ENCODE assay signal across 8 cellular contexts in the genomic region with DNA sequence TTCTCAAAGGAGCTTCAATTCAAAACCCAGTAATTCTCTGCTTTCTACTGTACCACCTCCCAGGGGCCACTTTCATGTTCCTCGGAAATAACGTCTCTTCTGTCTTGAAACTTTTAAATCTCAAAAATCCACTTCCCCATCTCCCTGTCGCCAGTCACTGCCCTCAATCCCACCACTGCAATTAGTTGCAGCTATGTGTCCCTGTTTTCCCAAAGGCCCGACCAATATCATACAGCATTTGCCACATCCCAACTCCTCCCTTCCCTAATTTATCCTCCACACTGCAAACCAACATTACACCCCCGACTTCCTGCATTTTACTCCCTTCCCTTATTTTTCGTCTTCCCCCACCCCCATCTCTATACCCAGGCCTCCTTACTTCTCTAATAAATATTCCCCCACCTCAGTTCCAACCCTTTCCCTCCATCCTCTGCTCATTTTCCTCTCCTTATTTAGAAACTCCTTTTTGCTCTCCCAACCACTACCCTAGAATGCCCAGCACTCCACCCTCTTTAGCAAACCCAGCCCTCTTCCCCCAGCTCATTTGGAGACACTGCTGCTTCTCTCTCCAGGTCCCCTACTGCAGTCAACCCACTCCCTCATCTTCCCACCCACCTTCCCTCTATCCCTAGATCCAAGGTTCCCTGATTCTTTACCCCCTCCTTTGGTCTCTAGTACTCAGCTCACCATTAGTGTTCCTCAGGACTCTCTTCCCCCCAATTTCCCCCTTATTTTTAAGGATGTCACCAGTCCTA. TPM values are rescaled to one million over a fixed set of nuclear protein-coding genes. Genes with fewer than 3 reads are reported as not detected.
DNase-seq lines count a peak whose midpoint lies in the region; ATAC-seq and TF ChIP-seq lines count a peak whose summit lies in the region.

No MANE protein-coding gene starts in this region.

- DNase-seq in CD4-positive, alpha-beta memory T cell, result peak in 1 of 5 donors; percentile 9
- DNase-seq in fibroblast of the aortic adventitia (ENCODE audit: low read depth) (peak; percentile 61), GM13977 (ENCODE audit: low spot score) (no peak)
- DNase-seq in stimulated activated CD8-positive, alpha-beta memory T cell treated with anti-CD3 and anti-CD28 coated beads, Interleukin-4, amount 100 ng/mL, for 48 hours, result no peak

- CTCF ChIA-PET in CD4-positive, alpha-beta memory T cell (lab: Charles Lee; ENCODE audit: partially characterized antibody), result interaction anchor here (1.0 to 5.5 kb wide), 5 partner anchors 10 to 66 kb away, joined by 3 to 59 read pairs (median 5); no protein-coding TSS in a partner anchor

- no peak for ATAC-seq in HG03469 (IDR thresholded peaks at IDR 0.05; ENCODE audit: unreplicated experiment)

- peak overlapping the region; percentile 61 to 95 (median 89) for H3K27ac Mint-ChIP-seq in CD4-positive, alpha-beta memory T cell
- H3K27ac Mint-ChIP-seq in nephron, result peak overlapping the region; percentile 77 to 89 (median 87)

- H3K4me3 Mint-ChIP-seq in CD4-positive, alpha-beta memory T cell, result peak overlapping the region; percentile 87 to 94 (median 92)
- peak overlapping the region; percentile 92 to 94 (median 93) for H3K4me3 Mint-ChIP-seq in nephron

- peaks cover 0 to 2% of the 10 kb centered on the region in 2 donors for H3K36me3 Mint-ChIP-seq in CD4-positive, alpha-beta memory T cell
- no peaks in the 10 kb centered on the region for H3K36me3 Mint-ChIP-seq in nephron (ENCODE audit: low read depth)

- TF ChIP-seq CTCF in WI38 (IDR thresholded peaks at IDR 0.05; ENCODE audit: low read depth, low read length), result no peak
- TF ChIP-seq CTCF in fibroblast of the aortic adventitia (IDR thresholded peaks at IDR 0.05; ENCODE audit: insufficient read depth, low read length), result no peak
- no peak for TF ChIP-seq CTCF in nephron (IDR thresholded peaks at IDR 0.05; ENCODE audit: unreplicated experiment in 3 of 3)
- no peak for TF ChIP-seq CTCF in GM13977 (IDR thresholded peaks at IDR 0.05; ENCODE audit: extremely low read depth, insufficient read depth, missing control alignments)

- H3K36me3 ChIP-seq in CD4-positive, alpha-beta memory T cell (ENCODE audit: insufficient read depth, low read length), result no peaks in the 10 kb centered on the region
- no peaks in the 10 kb centered on the region for H3K36me3 ChIP-seq in HUES6 (ENCODE audit: control insufficient read depth, insufficient read depth, low read length)

- H3K9ac ChIP-seq in HUES6 (ENCODE audit: low read length), result peak overlapping the region; percentile 85

- H3K9me3 Mint-ChIP-seq in CD4-positive, alpha-beta memory T cell, result peaks cover 0 to 2% (median 0%) of the 10 kb centered on the region in 8 donors
- no peaks in the 10 kb centered on the region for H3K9me3 Mint-ChIP-seq in nephron

- POLR2A ChIA-PET in CD4-positive, alpha-beta memory T cell (lab: Charles Lee; ENCODE audit: partially characterized antibody), result interaction anchor here (0.7 to 2.1 kb wide), 5 partner anchors 8 to 72 kb away, joined by 3 to 6 read pairs (median 4); no protein-coding TSS in a partner anchor

- no peaks in the 10 kb centered on the region for H3K9me3 ChIP-seq in CD4-positive, alpha-beta memory T cell (ENCODE audit: control insufficient read depth in 1 of 2, low read length in 2 of 2)
- H3K9me3 ChIP-seq in HUES6 (ENCODE audit: control insufficient read depth, insufficient read depth, low read depth, low read length), result no peaks in the 10 kb centered on the region

- peaks cover 37% of the 10 kb centered on the region for H3K4me1 ChIP-seq in CD4-positive, alpha-beta memory T cell (ENCODE audit: insufficient read depth, low read length)
- H3K4me1 ChIP-seq in HUES6 (ENCODE audit: control insufficient read depth, insufficient read depth, low read length), result peaks cover 41% of the 10 kb centered on the region

- peaks cover 1 to 6% of the 10 kb centered on the region in 2 donors for H3K27me3 Mint-ChIP-seq in CD4-positive, alpha-beta memory T cell
- no peaks in the 10 kb centered on the region for H3K27me3 Mint-ChIP-seq in nephron (ENCODE audit: low read depth)

- no peaks in the 10 kb centered on the region for H3K27me3 ChIP-seq in CD4-positive, alpha-beta memory T cell (ENCODE audit: insufficient read depth, low read length)
- no peaks in the 10 kb centered on the region; the same call in 1 of the 2 replicates for H3K27me3 ChIP-seq in HUES6 (ENCODE audit: control insufficient read depth, insufficient read depth, low read length)

- intact Hi-C loops in CD4-positive, alpha-beta memory T cell (cut with micrococcal nuclease), result no loop called here

- in situ Hi-C loops in GM13977 (cut with MboI; ENCODE audit: low pct_unique_long_range_greater_than_20kb, low sequenced_read_pairs, unreplicated experiment), result no loop called here

- peaks cover 30 to 56% (median 50%) of the 10 kb centered on the region in 4 donors for H3K4me1 Mint-ChIP-seq in CD4-positive, alpha-beta memory T cell
- peaks cover 48% of the 10 kb centered on the region for H3K4me1 Mint-ChIP-seq in nephron

- peak overlapping the region; percentile 62 for H3K27ac ChIP-seq in CD4-positive, alpha-beta memory T cell (ENCODE audit: low read depth, low read length)
- peak overlapping the region; percentile 41; the same call in 1 of the 2 replicates for H3K27ac ChIP-seq in HUES6 (ENCODE audit: low read depth, low read length)

- H3K4me3 ChIP-seq in CD4-positive, alpha-beta memory T cell (ENCODE audit: low read length in 2 of 2), result peak overlapping the region; percentile 40 to 61
- H3K4me3 ChIP-seq in HUES6 (ENCODE audit: low read depth, low read length), result peak overlapping the region; percentile 87
- H3K4me3 ChIP-seq in WI38 (ENCODE audit: low read depth, low read length), result peak overlapping the region; percentile 94
- H3K4me3 ChIP-seq in fibroblast of the aortic adventitia (ENCODE audit: low read depth, low read length), result peak overlapping the region; percentile 83

RNA-seq across cellular contexts. Expression of a gene that starts 1.1 kb away (rescaled TPM):
- 10 to 100 TPM; 36.5 to 36.6 TPM for total RNA-seq in CD4-positive, alpha-beta memory T cell
- polyA plus RNA-seq in CD4-positive, alpha-beta memory T cell, result 10 to 100 TPM; 33.5 to 39.8 TPM
- 55.4 and 72.6 TPM in 2 replicates for total RNA-seq in fibroblast of the aortic adventitia (ENCODE audit: low replicate concordance)

RNA-seq across cellular contexts. Expression of a gene that starts 52.1 kb away (rescaled TPM):
- total RNA-seq in CD4-positive, alpha-beta memory T cell, result 1 to 10 TPM; 2.6 to 2.9 TPM
- not detected for polyA plus RNA-seq in CD4-positive, alpha-beta memory T cell
- total RNA-seq in fibroblast of the aortic adventitia (ENCODE audit: low replicate concordance), result 87.3 and 121 TPM in 2 replicates

Comparison
In these comparisons a context has a peak if more than half of its experiments do, and no peak if none do; other contexts are left out.
1. RNA of a gene that starts 52.1 kb away (total RNA-seq): 87.3 to 121 TPM in fibroblast of the aortic adventitia; 2.6 to 2.9 TPM in CD4-positive, alpha-beta memory T cell; every median in the first group is over 10 times any median in the second.
2. Peak in every context shown above with its lines, with median percentiles within 50 percentile points of each other: H3K4me3 ChIP-seq.